ENCODE assay signal across 8 cellular contexts in the genomic region with DNA sequence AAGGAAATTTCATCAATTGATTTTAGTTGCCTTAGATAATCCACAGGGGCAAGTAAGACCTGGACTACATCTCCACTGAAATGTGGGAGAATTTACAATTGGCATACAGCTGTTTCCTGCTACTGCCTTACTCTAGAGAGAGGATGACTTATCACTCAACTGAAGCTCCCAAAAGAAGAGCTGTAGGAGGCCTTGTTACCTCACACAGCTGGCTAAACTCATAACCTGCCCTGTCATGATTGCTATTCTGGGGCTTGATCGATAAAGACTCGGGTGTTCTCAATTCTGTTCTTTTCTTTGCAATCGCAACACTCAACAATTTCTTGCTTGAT.
DNase-seq lines count a peak whose midpoint lies in the region; ATAC-seq and FAIRE-seq lines count a peak whose summit lies in the region.

No MANE protein-coding gene starts in this region.

- DNase-seq in CD4-positive, CD25-positive, alpha-beta regulatory T cell: no peak
- no peak for DNase-seq in adipocyte (ENCODE audit: low read depth)
- no peak for DNase-seq in RPMI8226
- no peak for DNase-seq in NCI-H187 treated with DMSO at 0.1 percent for 48 hours (lab: John Stamatoyannopoulos, UW)
- no peak for DNase-seq in frontal cortex (ENCODE audit: low spot score in 2 of 2)
- no peak for DNase-seq in iPS-NIHi7 (ENCODE audit: extremely low spot score)

- H3K4me1 ChIP-seq in CD4-positive, CD25-positive, alpha-beta regulatory T cell (ENCODE audit: control insufficient read depth, insufficient read depth, low read length, poor library complexity, severe bottlenecking): peaks cover 12% of the 10 kb centered on the region
- peaks cover 4% of the 10 kb centered on the region for H3K4me1 ChIP-seq in adipocyte (ENCODE audit: control insufficient read depth, insufficient read depth, low read length)

- no peaks in the 10 kb centered on the region for H3K36me3 ChIP-seq in CD4-positive, CD25-positive, alpha-beta regulatory T cell (ENCODE audit: control insufficient read depth, insufficient read depth, low read length)
- no peaks in the 10 kb centered on the region for H3K36me3 ChIP-seq in adipocyte (ENCODE audit: control insufficient read depth, insufficient read depth, low read length, severe bottlenecking)

- ATAC-seq in CD4-positive, CD25-positive, alpha-beta regulatory T cell (ENCODE audit: low read depth in 2 of 2): no peak
- ATAC-seq in GM19035 (IDR thresholded peaks at IDR 0.05; ENCODE audit: unreplicated experiment): peak; percentile 6
- peak; percentile 9 for ATAC-seq in HG03159 (IDR thresholded peaks at IDR 0.05; ENCODE audit: unreplicated experiment)

- no peaks in the 10 kb centered on the region for H3K36me3 Mint-ChIP-seq in CD4-positive, CD25-positive, alpha-beta regulatory T cell

- no peaks in the 10 kb centered on the region for H3K9me3 ChIP-seq in CD4-positive, CD25-positive, alpha-beta regulatory T cell (ENCODE audit: control insufficient read depth in 2 of 2, low read length in 2 of 2)
- no peaks in the 10 kb centered on the region for H3K9me3 ChIP-seq in adipocyte (ENCODE audit: control insufficient read depth, low read length)

- peak overlapping the region; percentile 67 for H3K27ac ChIP-seq in CD4-positive, CD25-positive, alpha-beta regulatory T cell (ENCODE audit: insufficient read depth, low read length, poor library complexity, severe bottlenecking)

- H3K4me3 ChIP-seq in CD4-positive, CD25-positive, alpha-beta regulatory T cell (ENCODE audit: low read depth, low read length): peak overlapping the region; percentile 97
- H3K4me3 ChIP-seq in adipocyte (ENCODE audit: low read length): peak overlapping the region; percentile 77

- H3K4me3 Mint-ChIP-seq in CD4-positive, CD25-positive, alpha-beta regulatory T cell: peak overlapping the region; percentile 91 to 96 (median 94)

- no peaks in the 10 kb centered on the region for H3K27me3 Mint-ChIP-seq in CD4-positive, CD25-positive, alpha-beta regulatory T cell

- no peak overlapping the region for H3K9ac ChIP-seq in adipocyte (ENCODE audit: low read length)

- H3K4me1 Mint-ChIP-seq in CD4-positive, CD25-positive, alpha-beta regulatory T cell: peaks cover 14 to 21% (median 18%) of the 10 kb centered on the region in 4 donors

- no peaks in the 10 kb centered on the region for H3K27me3 ChIP-seq in CD4-positive, CD25-positive, alpha-beta regulatory T cell (ENCODE audit: control insufficient read depth, insufficient read depth, low read length)
- no peaks in the 10 kb centered on the region for H3K27me3 ChIP-seq in adipocyte (replicated peaks; ENCODE audit: control insufficient read depth, insufficient read depth, low read length)

- no peaks in the 10 kb centered on the region for H3K9me3 Mint-ChIP-seq in CD4-positive, CD25-positive, alpha-beta regulatory T cell

- FAIRE-seq in frontal cortex (lab: Jason Lieb, UNC): no peak

- peak overlapping the region; percentile 96 to 97 (median 97) for H3K27ac Mint-ChIP-seq in CD4-positive, CD25-positive, alpha-beta regulatory T cell

Comparison
In these comparisons a context has a peak if more than half of its experiments do, and no peak if none do; other contexts are left out.
1. ATAC-seq: peak in GM19035 (single experiment) and HG03159 (single experiment); none in CD4-positive, CD25-positive, alpha-beta regulatory T cell (0 of 2).